Comparison of ENCODE assay signal across 16 cellular contexts in genomic region chr11:10909141-10909883, GRCh38. TPM values are rescaled to one million over a fixed set of nuclear protein-coding genes. Genes with fewer than 3 reads are reported as not detected.
A peak's percentile ranks its signal among the peaks of the same experiment; 100 is the strongest.
DNase-seq lines count a peak whose midpoint lies in the region; ATAC-seq, FAIRE-seq and TF ChIP-seq lines count a peak whose summit lies in the region.
"Had no signal": no experiment of that assay in that cellular context is flagged by ENCODE, and none has a peak within 500 bp of the region (broad histone marks: within the 10 kb centered on the region; RNA-seq: fewer than 3 reads in every experiment).

No MANE protein-coding gene starts in this region.

- H3K9me3 Mint-ChIP-seq in astrocyte (ENCODE audit: unreplicated experiment) = no peaks in the 10 kb centered on the region
- H3K9me3 Mint-ChIP-seq in mesothelial cell of epicardium = no peaks in the 10 kb centered on the region

- no peaks in the 10 kb centered on the region for H3K79me2 ChIP-seq in astrocyte (ENCODE audit: insufficient read depth, low read length)
- H3K79me2 ChIP-seq: hepatocyte had no signal

- no peak overlapping the region for H3K4me3 Mint-ChIP-seq in astrocyte (ENCODE audit: unreplicated experiment)
- H3K4me3 Mint-ChIP-seq in mesothelial cell of epicardium = no peak overlapping the region

- FAIRE-seq in astrocyte (lab: Jason Lieb, UNC) (no peak), frontal cortex (lab: Jason Lieb, UNC) (no peak)
- FAIRE-seq: GM12878, HTR-8/SVneo had no signal

- H3K4me3 ChIP-seq in astrocyte (ENCODE audit: insufficient read depth, low read depth, low read length) = peak overlapping the region; percentile 3
- H3K4me3 ChIP-seq: GM12878, hepatocyte, lung had no signal

- H3K27me3 Mint-ChIP-seq in astrocyte (ENCODE audit: low read depth, unreplicated experiment) = peaks cover 3% of the 10 kb centered on the region
- H3K27me3 Mint-ChIP-seq in mesothelial cell of epicardium (ENCODE audit: low read depth) = no peaks in the 10 kb centered on the region

- no peaks in the 10 kb centered on the region for H3K36me3 ChIP-seq in astrocyte (ENCODE audit: insufficient read depth, low read length)

- no peaks in the 10 kb centered on the region for H3K27me3 ChIP-seq in astrocyte (ENCODE audit: insufficient read depth, low read length)
- H3K27me3 ChIP-seq: hepatocyte had no signal

- peak overlapping the region; percentile 43 for H3K9ac ChIP-seq in astrocyte (ENCODE audit: low read length)

- H3K27ac ChIP-seq in astrocyte (ENCODE audit: low read depth, low read length) = peak overlapping the region; percentile 59
- H3K27ac ChIP-seq: hepatocyte had no signal

- TF ChIP-seq CTCF in astrocyte (IDR thresholded peaks at IDR 0.05; ENCODE audit: insufficient read depth, low read depth, low read length) (no peak), mesothelial cell of epicardium (IDR thresholded peaks at IDR 0.05; ENCODE audit: unreplicated experiment) (no peak)

- H3K4me1 ChIP-seq in astrocyte (ENCODE audit: insufficient read depth, low read length) = peaks cover 30% of the 10 kb centered on the region

- H3K27ac Mint-ChIP-seq in astrocyte (ENCODE audit: unreplicated experiment) (peak overlapping the region; percentile 67), mesothelial cell of epicardium (peak overlapping the region; percentile 92)

- ATAC-seq in HG02759 (IDR thresholded peaks at IDR 0.05; ENCODE audit: unreplicated experiment) = no peak
- ATAC-seq in HG03432 (IDR thresholded peaks at IDR 0.05; ENCODE audit: unreplicated experiment) = no peak
- ATAC-seq: GM12878 had no signal

- H3K4me1 Mint-ChIP-seq in astrocyte (ENCODE audit: low read depth, unreplicated experiment) = peaks cover 27% of the 10 kb centered on the region
- peaks cover 46% of the 10 kb centered on the region for H3K4me1 Mint-ChIP-seq in mesothelial cell of epicardium

- no peaks in the 10 kb centered on the region for H4K20me1 ChIP-seq in astrocyte (ENCODE audit: insufficient read depth, low read length)

- DNase-seq in AG20443 (ENCODE audit: low spot score) (peak; percentile 45), LoVo (ENCODE audit: low spot score) (peak; percentile 54), astrocyte (ENCODE audit: low read depth) (peak; percentile 58), mesothelial cell of epicardium (ENCODE audit: low spot score in 2 of 2, unreplicated experiment in 2 of 2) (no peak), frontal cortex (ENCODE audit: low spot score in 2 of 2) (no peak), SW 1271 (lab: John Stamatoyannopoulos, UW) (no peak)
- DNase-seq: DMS79; NCI-H187; posterior cingulate gyrus; stimulated activated CD4-positive, alpha-beta T cell treated with anti-CD3 and anti-CD28 coated beads, Interleukin-1b, Interleukin-23, amount 100 ng/mL, for 48 hours had no signal

- H3K36me3 Mint-ChIP-seq in astrocyte (ENCODE audit: low read depth, unreplicated experiment) (no peaks in the 10 kb centered on the region), mesothelial cell of epicardium (no peaks in the 10 kb centered on the region)

- peak overlapping the region; percentile 72 for H3K4me2 ChIP-seq in astrocyte (ENCODE audit: low read length)
- H3K4me2 ChIP-seq: hepatocyte had no signal

- H2AFZ ChIP-seq in astrocyte (ENCODE audit: low read depth, low read length) = no peak overlapping the region
- H2AFZ ChIP-seq: hepatocyte had no signal

- H3K9me3 ChIP-seq in astrocyte (ENCODE audit: insufficient read depth, low read depth, low read length) = no peaks in the 10 kb centered on the region

RNA-seq across cellular contexts. Expression of gene ZBED5, which starts 51.5 kb away (rescaled TPM):
- total RNA-seq in astrocyte (32.9 and 35.1 TPM in 2 replicates), mesothelial cell of epicardium (116 to 120 TPM (median 120 TPM) in 3 replicates), frontal cortex (67.7 TPM)

Comparison
In these comparisons a context has a peak if more than half of its experiments do, and no peak if none do; other contexts are left out.
1. DNase-seq: peak in AG20443 (single experiment), LoVo (single experiment) and astrocyte (single experiment); none in mesothelial cell of epicardium (0 of 2), frontal cortex (0 of 2) and SW 1271 (0 of 2).